ENCODE assay signal across 14 cellular contexts in the genomic region with DNA sequence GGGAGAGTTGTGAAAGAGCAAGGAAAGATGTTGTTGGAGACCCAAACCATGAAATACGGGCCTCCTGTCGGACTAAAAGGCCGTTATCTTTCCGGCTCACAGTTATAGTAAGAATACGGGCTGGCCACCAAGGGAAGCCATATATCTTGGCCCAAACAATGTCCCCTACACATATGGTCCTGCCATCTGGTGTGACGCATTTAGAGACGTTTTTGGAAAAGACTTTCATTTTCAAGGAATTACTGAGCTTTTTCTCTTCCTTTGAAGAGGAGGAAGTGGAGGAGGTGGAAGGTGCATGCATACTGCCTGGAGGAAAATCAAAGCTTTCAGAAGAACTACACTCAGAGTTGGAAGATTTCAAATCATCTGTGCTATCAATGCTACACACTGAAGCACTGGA.
"Had no signal": no experiment of that assay in that cellular context is flagged by ENCODE, and none has a peak within 500 bp of the region (broad histone marks: within the 10 kb centered on the region; RNA-seq: fewer than 3 reads in every experiment).

No MANE protein-coding gene starts in this region.

- ATAC-seq: heart right ventricle had no signal

- H3K27me3 ChIP-seq: brain microvascular endothelial cell, heart right ventricle had no signal

- H3K27ac ChIP-seq: brain microvascular endothelial cell, heart right ventricle, left ventricle myocardium inferior had no signal

- H3K4me1 ChIP-seq: left ventricle myocardium inferior had no signal

- H3K9me3 Mint-ChIP-seq: activated B cell treated with CpG ODN at 0.5 μM for 24 hours; activated CD4-positive, alpha-beta T cell treated with anti-CD3 and anti-CD28 coated beads, Interleukin-2, amount 10 ng/mL, durations not matched to agents 24 days and 14 days; T-helper 1 cell treated with Interleukin-12 subunit alpha and Interleukin-12 subunit beta and Interleukin-4 antibody, amounts not matched to agents 30 μg/mL and 1 μg/mL, for 36 hours; type B pancreatic cell had no signal

- H3K27ac Mint-ChIP-seq: type B pancreatic cell had no signal

- H3K4me3 ChIP-seq: heart right ventricle, left ventricle myocardium inferior had no signal

- H3K9me3 ChIP-seq: heart right ventricle, left ventricle myocardium inferior had no signal

- H3K27me3 Mint-ChIP-seq: activated B cell treated with CpG ODN at 0.5 μM for 24 hours; activated CD4-positive, alpha-beta T cell treated with anti-CD3 and anti-CD28 coated beads, Interleukin-2, amount 10 ng/mL, durations not matched to agents 24 days and 14 days; type B pancreatic cell had no signal

- H3K4me3 Mint-ChIP-seq: activated B cell treated with CpG ODN at 0.5 μM for 24 hours; T-helper 1 cell treated with Interleukin-12 subunit alpha and Interleukin-12 subunit beta and Interleukin-4 antibody, amounts not matched to agents 30 μg/mL and 1 μg/mL, for 36 hours; type B pancreatic cell had no signal

- DNase-seq: activated B cell treated with CpG ODN at 0.5 μM for 24 hours; activated CD4-positive, alpha-beta T cell treated with anti-CD3 and anti-CD28 coated beads, Interleukin-2, amount 10 ng/mL, durations not matched to agents 24 days and 14 days; activated naive CD4-positive, alpha-beta T cell treated with anti-CD3 and anti-CD28 coated beads, Interleukin-2, amount 50 U/mL, for 16 hours; amniotic stem cell; brain microvascular endothelial cell; foreskin melanocyte; heart right ventricle; islet precursor cell; left ventricle myocardium inferior; mesenchymal stem cell; stimulated activated CD4-positive, alpha-beta T cell treated with anti-CD3 and anti-CD28 coated beads, Interleukin-12 subunit alpha, Interleukin-12 subunit beta, amount 100 ng/mL, for 4 hours; stimulated activated naive CD4-positive, alpha-beta T cell had no signal
